ENCODE assay signal across 9 cellular contexts in genomic region chr12:42590324-42590934, GRCh38. TPM values are rescaled to one million over a fixed set of nuclear protein-coding genes. Genes with fewer than 3 reads are reported as not detected.
DNase-seq lines count a peak whose midpoint lies in the region; ATAC-seq and TF ChIP-seq lines count a peak whose summit lies in the region.
"Had no signal": no experiment of that assay in that cellular context is flagged by ENCODE, and none has a peak within 500 bp of the region (broad histone marks: within the 10 kb centered on the region; RNA-seq: fewer than 3 reads in every experiment).

No MANE protein-coding gene starts in this region.

- H3K79me2 ChIP-seq in OCI-LY3 (ENCODE audit: low read length): no peaks in the 10 kb centered on the region

- H3K4me3 Mint-ChIP-seq in chondrocyte (ENCODE audit: unreplicated experiment): peak overlapping the region; percentile 79
- H3K4me3 Mint-ChIP-seq in type B pancreatic cell: peak overlapping the region; percentile 91

- peak overlapping the region; percentile 99 for H3K4me2 ChIP-seq in OCI-LY3 (ENCODE audit: low read length)

- H3K9me3 Mint-ChIP-seq in chondrocyte (ENCODE audit: low read depth): no peaks in the 10 kb centered on the region
- H3K9me3 Mint-ChIP-seq in type B pancreatic cell: no peaks in the 10 kb centered on the region

- H3K36me3 ChIP-seq in OCI-LY3 (replicated peaks; ENCODE audit: low read depth, low read length): no peaks in the 10 kb centered on the region

- no peak overlapping the region for H3K27ac ChIP-seq in OCI-LY3 (ENCODE audit: low read length)
- H3K27ac ChIP-seq: C4-2B had no signal

- peak; percentile 41 for TF ChIP-seq CTCF in OCI-LY3 (IDR thresholded peaks at IDR 0.05; ENCODE audit: low read depth, low read length)
- TF ChIP-seq CTCF in chondrocyte (IDR thresholded peaks at IDR 0.05): peak; percentile 56
- no peak for TF ChIP-seq CTCF in type B pancreatic cell (conservative IDR thresholded peaks at IDR 0.05)

- ATAC-seq in GM19328 (IDR thresholded peaks at IDR 0.05; ENCODE audit: unreplicated experiment): no peak
- no peak for ATAC-seq in HG02840 (IDR thresholded peaks at IDR 0.05; ENCODE audit: low FRiP score, unreplicated experiment)

- H3K27ac Mint-ChIP-seq in chondrocyte (ENCODE audit: unreplicated experiment) (peak overlapping the region; percentile 79), type B pancreatic cell (peak overlapping the region; percentile 74)

- DNase-seq in NCI-H748 (lab: John Stamatoyannopoulos, UW; ENCODE audit: unreplicated experiment) (peak; percentile 57), NCI-H748 treated with DMSO at 0.1 percent for 48 hours (lab: John Stamatoyannopoulos, UW) (no peak), chondrocyte (ENCODE audit: low spot score) (no peak), lung microvascular endothelial cell (ENCODE audit: low read depth in 2 of 2) (peak; percentile 18 to 20), type B pancreatic cell (ENCODE audit: extremely low spot score, unreplicated experiment) (no peak)

- H3K9ac ChIP-seq in OCI-LY3 (ENCODE audit: low read length): peak overlapping the region; percentile 77

- no peaks in the 10 kb centered on the region for H4K20me1 ChIP-seq in OCI-LY3 (ENCODE audit: insufficient read depth, low read length)

- H2AFZ ChIP-seq in OCI-LY3 (ENCODE audit: low read depth, low read length): peak overlapping the region; percentile 94

- H3K27me3 Mint-ChIP-seq in chondrocyte (ENCODE audit: low read depth): no peaks in the 10 kb centered on the region
- peaks cover 16% of the 10 kb centered on the region for H3K27me3 Mint-ChIP-seq in type B pancreatic cell

- H3K4me3 ChIP-seq in OCI-LY3 (ENCODE audit: low read length): peak overlapping the region; percentile 78

- peaks cover 1% of the 10 kb centered on the region for H3K36me3 Mint-ChIP-seq in chondrocyte (ENCODE audit: low read depth)
- no peaks in the 10 kb centered on the region for H3K36me3 Mint-ChIP-seq in type B pancreatic cell

- no peaks in the 10 kb centered on the region for H3K9me3 ChIP-seq in OCI-LY3 (ENCODE audit: insufficient read depth, low read length)

- H3K27me3 ChIP-seq in OCI-LY3 (ENCODE audit: low read depth, low read length): peaks cover 52% of the 10 kb centered on the region

- H3K4me1 ChIP-seq in OCI-LY3 (ENCODE audit: low read length): peaks cover 6% of the 10 kb centered on the region; the same call in 1 of the 2 replicates

- H3K4me1 Mint-ChIP-seq in chondrocyte (ENCODE audit: low read depth) (peaks cover 38% of the 10 kb centered on the region), type B pancreatic cell (ENCODE audit: unreplicated experiment) (peaks cover 13% of the 10 kb centered on the region)

RNA-seq across cellular contexts. Expression of gene PRICKLE1, which starts 0.9 kb away (rescaled TPM):
- total RNA-seq in chondrocyte (30.3 to 62.8 TPM (median 32.0 TPM) in 3 replicates), lung microvascular endothelial cell (9.4 and 22.2 TPM in 2 replicates), type B pancreatic cell (ENCODE audit: low replicate concordance) (11.7 and 28.7 TPM in 2 replicates)

Comparison
In these comparisons a context has a peak if more than half of its experiments do, and no peak if none do; other contexts are left out.
1. DNase-seq: peak in NCI-H748 (single experiment) and lung microvascular endothelial cell (2 of 2); none in NCI-H748 treated with DMSO at 0.1 percent for 48 hours (single experiment), chondrocyte (single experiment) and type B pancreatic cell (single experiment).